In the genomic region with DNA sequence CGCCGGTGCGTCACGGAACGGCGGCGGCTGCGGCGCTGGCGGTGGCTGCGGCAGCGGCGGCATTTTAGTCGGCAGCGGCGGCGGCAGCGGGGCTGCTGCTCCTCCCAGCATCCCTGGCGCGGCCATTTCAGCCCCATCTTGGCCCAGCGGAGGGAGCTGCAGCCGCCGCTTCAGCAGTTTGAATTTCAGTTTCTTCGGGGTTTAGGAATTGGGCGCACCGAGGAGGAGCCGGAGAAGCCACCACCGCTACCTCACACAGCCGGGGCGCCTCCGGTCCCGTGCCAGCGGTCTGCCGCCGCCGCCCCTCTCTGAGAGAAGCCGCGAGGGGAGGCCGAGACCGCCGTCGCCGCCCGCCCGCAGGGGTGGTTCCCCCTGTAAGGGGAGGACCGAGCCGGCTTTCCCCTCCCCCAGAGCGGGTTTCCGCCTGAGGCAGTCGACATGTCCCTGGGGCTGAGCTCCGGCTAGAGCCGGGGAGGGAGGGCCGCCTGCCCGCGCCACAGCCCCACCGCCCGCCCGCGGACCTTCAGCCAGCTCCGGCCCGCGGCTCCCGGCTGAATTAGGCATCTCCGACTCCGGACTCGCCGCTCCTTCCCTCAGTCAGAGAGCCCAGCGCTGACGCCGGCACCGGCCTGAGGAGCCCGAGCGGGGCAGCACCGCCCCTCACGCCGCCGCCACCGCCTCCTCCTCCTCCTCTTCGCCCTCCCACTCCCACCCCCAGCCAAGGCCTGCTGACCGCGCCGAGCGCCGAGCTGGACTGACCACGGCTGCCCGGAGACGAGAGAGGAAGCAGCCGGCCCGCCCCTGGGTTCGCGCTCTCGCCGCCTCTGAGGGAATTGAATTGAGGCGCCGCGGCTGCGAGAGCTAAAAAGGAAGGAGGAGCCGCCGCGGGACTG, we compare ENCODE assay signal across 1 cellular context.
TF ChIP-seq lines count a peak whose summit lies in the region.

Gene TSC22D2, plus strand, starts transcription at position 67 of the 893 bp plus-strand sequence. CDS start 1,053 bp downstream, outside the sequence.

TF ChIP-seq in GM12878, 131 proteins besides CTCF, POLR2A, EP300 and RAD21 (continued from another document):
- TF ChIP-seq CBFB (IDR thresholded peaks at IDR 0.05; ENCODE audit: low read depth), result peak; percentile 79; the same call in 1 of the 2 replicates
- TF ChIP-seq BRCA1 (IDR thresholded peaks at IDR 0.05; ENCODE audit: low read depth, low read length), result no peak; the same call in 1 of the 2 replicates
- peak in 1 of 2 experiments; percentile 23; a peak in 1 of 4 replicates for TF ChIP-seq ETV6 (conservative IDR thresholded peaks at IDR 0.05 in 1 of 2, IDR thresholded peaks at IDR 0.05 in 1 of 2; ENCODE audit: borderline replicate concordance in 1 of 2, low read depth in 1 of 2)
- TF ChIP-seq, protein P1, sequence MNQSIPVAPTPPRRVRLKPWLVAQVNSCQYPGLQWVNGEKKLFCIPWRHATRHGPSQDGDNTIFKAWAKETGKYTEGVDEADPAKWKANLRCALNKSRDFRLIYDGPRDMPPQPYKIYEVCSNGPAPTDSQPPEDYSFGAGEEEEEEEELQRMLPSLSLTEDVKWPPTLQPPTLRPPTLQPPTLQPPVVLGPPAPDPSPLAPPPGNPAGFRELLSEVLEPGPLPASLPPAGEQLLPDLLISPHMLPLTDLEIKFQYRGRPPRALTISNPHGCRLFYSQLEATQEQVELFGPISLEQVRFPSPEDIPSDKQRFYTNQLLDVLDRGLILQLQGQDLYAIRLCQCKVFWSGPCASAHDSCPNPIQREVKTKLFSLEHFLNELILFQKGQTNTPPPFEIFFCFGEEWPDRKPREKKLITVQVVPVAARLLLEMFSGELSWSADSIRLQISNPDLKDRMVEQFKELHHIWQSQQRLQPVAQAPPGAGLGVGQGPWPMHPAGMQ (IDR thresholded peaks at IDR 0.05; ENCODE audit: borderline replicate concordance), result peak; percentile 81; the same call in 1 of the 2 replicates
- peak; percentile 91 for TF ChIP-seq YY1 (IDR thresholded peaks at IDR 0.05; ENCODE audit: low read depth, low read length)
- no peak; the same call in 1 of the 2 replicates for TF ChIP-seq EED (IDR thresholded peaks at IDR 0.05; ENCODE audit: low read depth)
- TF ChIP-seq TCF3 (IDR thresholded peaks at IDR 0.05; ENCODE audit: borderline replicate concordance, insufficient read depth, low read depth, low read length), result 0 out of 2 replicates have a peak, but pooled peaks have one; percentile 41
- TF ChIP-seq SMAD5 (IDR thresholded peaks at IDR 0.05; ENCODE audit: low read depth), result peak; percentile 84; the same call in 1 of the 2 replicates
- TF ChIP-seq, protein P2, sequence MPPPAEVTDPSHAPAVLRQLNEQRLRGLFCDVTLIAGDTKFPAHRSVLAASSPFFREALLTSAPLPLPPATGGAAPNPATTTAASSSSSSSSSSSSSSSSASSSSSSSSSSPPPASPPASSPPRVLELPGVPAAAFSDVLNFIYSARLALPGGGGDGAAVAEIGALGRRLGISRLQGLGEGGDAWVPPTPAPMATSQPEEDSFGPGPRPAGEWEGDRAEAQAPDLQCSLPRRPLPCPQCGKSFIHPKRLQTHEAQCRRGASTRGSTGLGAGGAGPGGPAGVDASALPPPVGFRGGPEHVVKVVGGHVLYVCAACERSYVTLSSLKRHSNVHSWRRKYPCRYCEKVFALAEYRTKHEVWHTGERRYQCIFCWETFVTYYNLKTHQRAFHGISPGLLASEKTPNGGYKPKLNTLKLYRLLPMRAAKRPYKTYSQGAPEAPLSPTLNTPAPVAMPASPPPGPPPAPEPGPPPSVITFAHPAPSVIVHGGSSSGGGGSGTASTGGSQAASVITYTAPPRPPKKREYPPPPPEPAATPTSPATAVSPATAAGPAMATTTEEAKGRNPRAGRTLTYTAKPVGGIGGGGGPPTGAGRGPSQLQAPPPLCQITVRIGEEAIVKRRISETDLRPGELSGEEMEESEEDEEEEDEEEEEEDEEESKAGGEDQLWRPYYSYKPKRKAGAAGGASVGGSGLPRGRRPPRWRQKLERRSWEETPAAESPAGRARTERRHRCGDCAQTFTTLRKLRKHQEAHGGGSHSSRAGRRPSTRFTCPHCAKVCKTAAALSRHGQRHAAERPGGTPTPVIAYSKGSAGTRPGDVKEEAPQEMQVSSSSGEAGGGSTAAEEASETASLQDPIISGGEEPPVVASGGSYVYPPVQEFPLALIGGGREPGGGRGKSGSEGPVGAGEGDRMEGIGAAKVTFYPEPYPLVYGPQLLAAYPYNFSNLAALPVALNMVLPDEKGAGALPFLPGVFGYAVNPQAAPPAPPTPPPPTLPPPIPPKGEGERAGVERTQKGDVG (CRISPR knock-in tag; IDR thresholded peaks at IDR 0.05), result no peak
- no peak for TF ChIP-seq ZSCAN29 (IDR thresholded peaks at IDR 0.05)
- TF ChIP-seq BHLHE40 (IDR thresholded peaks at IDR 0.05; ENCODE audit: borderline replicate concordance in 1 of 2, low read depth in 2 of 2, low read length in 1 of 2), result peak; percentile 95 to 98
- TF ChIP-seq SUZ12 (IDR thresholded peaks at IDR 0.05; ENCODE audit: unreplicated experiment), result no peak
- no peak for TF ChIP-seq NFIC (IDR thresholded peaks at IDR 0.05; ENCODE audit: low read depth, low read length)
- TF ChIP-seq ZBTB11 (CRISPR knock-in tag; IDR thresholded peaks at IDR 0.05), result no peak
- no peak for TF ChIP-seq HSF1 (IDR thresholded peaks at IDR 0.05; ENCODE audit: low read depth, low read length)
- peak; percentile 86 for TF ChIP-seq BACH1 (IDR thresholded peaks at IDR 0.05; ENCODE audit: borderline replicate concordance)
- no peak for TF ChIP-seq TARDBP (IDR thresholded peaks at IDR 0.05; ENCODE audit: borderline replicate concordance)
- no peak for TF ChIP-seq SUPT20H (IDR thresholded peaks at IDR 0.05; ENCODE audit: borderline replicate concordance, control insufficient read depth, low read depth, low read length)
- peak; percentile 54; the same call in 1 of the 2 replicates for TF ChIP-seq RCOR1 (conservative IDR thresholded peaks at IDR 0.05; ENCODE audit: low read depth, low read length)
